Comparison of ENCODE assay signal across 11 cellular contexts in genomic region chr10:26738354-26738753, GRCh38. TPM values are rescaled to one million over a fixed set of nuclear protein-coding genes. Genes with fewer than 3 reads are reported as not detected.
DNase-seq lines count a peak whose midpoint lies in the region; ATAC-seq and TF ChIP-seq lines count a peak whose summit lies in the region.
"Had no signal": no experiment of that assay in that cellular context is flagged by ENCODE, and none has a peak within 500 bp of the region (broad histone marks: within the 10 kb centered on the region; RNA-seq: fewer than 3 reads in every experiment).

No MANE protein-coding gene starts in this region.

- POLR2A ChIA-PET in MCF 10A (lab: Yijun Ruan, JAX) (no interaction called here), RWPE1 (lab: Yijun Ruan, JAX; ENCODE audit: low non-redundant PET) (no interaction called here)
- POLR2A ChIA-PET in activated CD8-positive, alpha-beta T cell treated with anti-CD3 and anti-CD28 coated beads, Interleukin-2, amount 10 ng/mL, durations not matched to agents 7 days and 5 days (lab: Charles Lee), result no interaction called here

- no TSS peak for BruUV-seq in MCF 10A (replicated peaks; lab: Mats Ljungman, UMichigan)

- H3K9me3 ChIP-seq in breast epithelium, result no peaks in the 10 kb centered on the region

- H3K4me3 ChIP-seq in breast epithelium, result no peak overlapping the region

- no peak for ATAC-seq in activated CD8-positive, alpha-beta T cell treated with anti-CD3 and anti-CD28 coated beads, Interleukin-2, amount 10 ng/mL, durations not matched to agents 7 days and 5 days
- peak; percentile 71 for ATAC-seq in foreskin keratinocyte
- no peak for ATAC-seq in stimulated activated memory B cell treated with anti-CD40 and anti-IgM and Interleukin-4, amounts not matched to agents 10 μg/mL and 1 μg/mL and 100 μg/mL, for 72 hours

- intact Hi-C loops in breast epithelium (cut with DNase I; ENCODE audit: low total_unique reads) (no loop called here), MCF 10A (cut with micrococcal nuclease) (no loop called here)

- no peak overlapping the region for H3K4me3 Mint-ChIP-seq in MCF 10A (ENCODE audit: unreplicated experiment)
- no peak overlapping the region for H3K4me3 Mint-ChIP-seq in activated CD8-positive, alpha-beta T cell treated with anti-CD3 and anti-CD28 coated beads, Interleukin-2, amount 10 ng/mL, durations not matched to agents 7 days and 5 days
- peak overlapping the region; percentile 21 for H3K4me3 Mint-ChIP-seq in stimulated activated memory B cell treated with anti-CD40 and anti-IgM and Interleukin-4, amounts not matched to agents 10 μg/mL and 1 μg/mL and 100 μg/mL, for 72 hours
- H3K4me3 Mint-ChIP-seq: brain had no signal

- no peak overlapping the region for H3K27ac Mint-ChIP-seq in MCF 10A (ENCODE audit: low read depth, unreplicated experiment)
- peak overlapping the region; percentile 53 for H3K27ac Mint-ChIP-seq in activated CD8-positive, alpha-beta T cell treated with anti-CD3 and anti-CD28 coated beads, Interleukin-2, amount 10 ng/mL, durations not matched to agents 7 days and 5 days
- H3K27ac Mint-ChIP-seq in stimulated activated memory B cell treated with anti-CD40 and anti-IgM and Interleukin-4, amounts not matched to agents 10 μg/mL and 1 μg/mL and 100 μg/mL, for 72 hours, result peak overlapping the region; percentile 98

- H3K36me3 ChIP-seq in breast epithelium, result no peaks in the 10 kb centered on the region

- H3K36me3 Mint-ChIP-seq in MCF 10A (ENCODE audit: insufficient read depth, unreplicated experiment), result peaks cover 96% of the 10 kb centered on the region
- peaks cover 70% of the 10 kb centered on the region for H3K36me3 Mint-ChIP-seq in activated CD8-positive, alpha-beta T cell treated with anti-CD3 and anti-CD28 coated beads, Interleukin-2, amount 10 ng/mL, durations not matched to agents 7 days and 5 days (ENCODE audit: low read depth)
- peaks cover 59% of the 10 kb centered on the region for H3K36me3 Mint-ChIP-seq in stimulated activated memory B cell treated with anti-CD40 and anti-IgM and Interleukin-4, amounts not matched to agents 10 μg/mL and 1 μg/mL and 100 μg/mL, for 72 hours

- no peaks in the 10 kb centered on the region for H3K4me1 ChIP-seq in breast epithelium
- H3K4me1 ChIP-seq in foreskin keratinocyte, result no peaks in the 10 kb centered on the region

- H3K27ac ChIP-seq in breast epithelium (peak overlapping the region; percentile 26 to 50), foreskin keratinocyte (peak overlapping the region; percentile 49), RWPE1 (no peak overlapping the region)

- H3K27me3 Mint-ChIP-seq in MCF 10A (ENCODE audit: insufficient read depth, unreplicated experiment), result no peaks in the 10 kb centered on the region
- H3K27me3 Mint-ChIP-seq in activated CD8-positive, alpha-beta T cell treated with anti-CD3 and anti-CD28 coated beads, Interleukin-2, amount 10 ng/mL, durations not matched to agents 7 days and 5 days (ENCODE audit: low read depth), result no peaks in the 10 kb centered on the region
- H3K27me3 Mint-ChIP-seq in stimulated activated memory B cell treated with anti-CD40 and anti-IgM and Interleukin-4, amounts not matched to agents 10 μg/mL and 1 μg/mL and 100 μg/mL, for 72 hours, result no peaks in the 10 kb centered on the region
- H3K27me3 Mint-ChIP-seq: brain had no signal

- DNase-seq in breast epithelium (ENCODE audit: low spot score in 2 of 2), result no peak
- DNase-seq in MCF 10A (ENCODE audit: unreplicated experiment), result no peak
- no peak for DNase-seq in activated CD8-positive, alpha-beta T cell treated with anti-CD3 and anti-CD28 coated beads, Interleukin-2, amount 10 ng/mL, durations not matched to agents 7 days and 5 days
- peak; percentile 66 to 85 for DNase-seq in foreskin keratinocyte
- DNase-seq in DMS 273 (lab: John Stamatoyannopoulos, UW; ENCODE audit: unreplicated experiment), result no peak
- no peak for DNase-seq in RWPE1 (ENCODE audit: low spot score)
- no peak for DNase-seq in SW 1271 (lab: John Stamatoyannopoulos, UW)
- DNase-seq: stimulated activated CD4-positive, alpha-beta T cell treated with anti-CD3 and anti-CD28 coated beads, Interleukin-4, amount 100 ng/mL, for 4 hours; T1000 had no signal

- CTCF ChIA-PET in MCF 10A (lab: Yijun Ruan, JAX) (no interaction called here), RWPE1 (lab: Yijun Ruan, JAX) (no interaction called here)
- CTCF ChIA-PET in activated CD8-positive, alpha-beta T cell treated with anti-CD3 and anti-CD28 coated beads, Interleukin-2, amount 10 ng/mL, durations not matched to agents 7 days and 5 days (lab: Charles Lee), result interaction anchor here (1.5 to 4.5 kb wide), 2 partner anchors 12 to 14 kb away, joined by 3 to 26 read pairs; no protein-coding TSS in a partner anchor

- no peaks in the 10 kb centered on the region for H3K9me3 Mint-ChIP-seq in MCF 10A (ENCODE audit: unreplicated experiment)
- H3K9me3 Mint-ChIP-seq in activated CD8-positive, alpha-beta T cell treated with anti-CD3 and anti-CD28 coated beads, Interleukin-2, amount 10 ng/mL, durations not matched to agents 7 days and 5 days (ENCODE audit: insufficient read depth), result no peaks in the 10 kb centered on the region
- H3K9me3 Mint-ChIP-seq in stimulated activated memory B cell treated with anti-CD40 and anti-IgM and Interleukin-4, amounts not matched to agents 10 μg/mL and 1 μg/mL and 100 μg/mL, for 72 hours, result no peaks in the 10 kb centered on the region
- H3K9me3 Mint-ChIP-seq: brain had no signal

- TF ChIP-seq POLR2A in breast epithelium (IDR thresholded peaks at IDR 0.05), result no peak

- H3K27me3 ChIP-seq in breast epithelium, result no peaks in the 10 kb centered on the region
- no peaks in the 10 kb centered on the region for H3K27me3 ChIP-seq in foreskin keratinocyte

- no peak for TF ChIP-seq CTCF in breast epithelium (IDR thresholded peaks at IDR 0.05)
- no peak for TF ChIP-seq CTCF in MCF 10A (IDR thresholded peaks at IDR 0.05; ENCODE audit: unreplicated experiment)
- no peak for TF ChIP-seq CTCF in foreskin keratinocyte (conservative IDR thresholded peaks at IDR 0.05)
- no peak for TF ChIP-seq CTCF in RWPE1 (conservative IDR thresholded peaks at IDR 0.05; ENCODE audit: low read depth)

- H3K4me1 Mint-ChIP-seq in MCF 10A (ENCODE audit: insufficient read depth, unreplicated experiment), result no peaks in the 10 kb centered on the region
- H3K4me1 Mint-ChIP-seq in activated CD8-positive, alpha-beta T cell treated with anti-CD3 and anti-CD28 coated beads, Interleukin-2, amount 10 ng/mL, durations not matched to agents 7 days and 5 days (ENCODE audit: low read depth), result peaks cover 29% of the 10 kb centered on the region
- peaks cover 64% of the 10 kb centered on the region for H3K4me1 Mint-ChIP-seq in stimulated activated memory B cell treated with anti-CD40 and anti-IgM and Interleukin-4, amounts not matched to agents 10 μg/mL and 1 μg/mL and 100 μg/mL, for 72 hours

RNA-seq across cellular contexts. Expression of gene PDSS1, which starts 40.9 kb away (rescaled TPM):
- total RNA-seq in breast epithelium (1 to 10 TPM; 2.7 to 8.2 (median 7.8) TPM), MCF 10A (2022) (9.1 and 14.3 TPM in 2 replicates), foreskin keratinocyte (18.0 and 20.3 TPM in 2 replicates)
- 10 to 100 TPM; 17.8 to 19.4 TPM for total RNA-seq in activated CD8-positive, alpha-beta T cell treated with anti-CD3 and anti-CD28 coated beads, Interleukin-2, amount 10 ng/mL, durations not matched to agents 7 days and 5 days
- 15.6 and 19.7 TPM in 2 replicates for polyA plus RNA-seq in foreskin keratinocyte

Comparison
In these comparisons a context has a peak if more than half of its experiments do, and no peak if none do; other contexts are left out.
1. DNase-seq: peak in foreskin keratinocyte (2 of 2); none in breast epithelium (0 of 2), MCF 10A (single experiment), activated CD8-positive, alpha-beta T cell treated with anti-CD3 and anti-CD28 coated beads, Interleukin-2, amount 10 ng/mL, durations not matched to agents 7 days and 5 days (single experiment), DMS 273 (single experiment), RWPE1 (single experiment) and SW 1271 (0 of 2).